In the genomic region with DNA sequence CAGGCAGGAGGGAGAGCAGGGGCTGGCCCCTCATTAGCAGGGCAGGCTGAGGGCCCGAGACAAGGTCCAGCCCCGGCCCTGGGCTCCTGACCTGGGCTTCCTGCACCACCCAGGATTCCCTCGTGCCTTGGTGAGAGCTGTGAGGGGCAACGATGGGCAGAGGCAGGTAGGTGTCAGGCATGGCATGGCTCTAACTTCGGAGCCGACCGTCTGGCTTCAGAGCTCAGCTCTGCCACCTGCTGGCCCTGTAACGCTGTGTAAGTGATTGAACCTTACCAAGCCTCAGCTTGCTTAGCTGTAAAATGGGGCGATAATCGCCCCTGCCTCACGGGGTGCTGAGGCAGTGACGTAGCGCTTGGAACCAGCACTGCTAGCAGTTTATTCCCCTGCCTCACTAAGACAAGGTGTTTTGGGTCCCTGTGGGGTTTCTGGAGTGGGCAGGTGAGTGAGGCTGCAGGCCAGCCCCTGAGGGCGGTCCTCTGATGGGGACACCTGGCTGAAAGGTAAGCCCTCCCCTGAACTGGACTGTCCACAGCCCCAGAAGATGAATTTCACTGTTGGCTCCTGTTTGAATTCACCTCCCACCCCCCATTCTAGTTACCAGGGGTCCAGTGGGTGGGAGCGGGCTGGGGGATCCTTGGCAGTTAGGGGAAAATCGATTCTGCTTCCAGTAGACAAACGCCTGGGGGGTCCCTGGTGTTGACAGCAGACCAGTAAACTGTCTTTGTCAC, we compare ENCODE assay signal across 9 cellular contexts.
DNase-seq lines count a peak whose midpoint lies in the region; ATAC-seq and TF ChIP-seq lines count a peak whose summit lies in the region.
"Had no signal": no experiment of that assay in that cellular context is flagged by ENCODE, and none has a peak within 500 bp of the region (broad histone marks: within the 10 kb centered on the region; RNA-seq: fewer than 3 reads in every experiment).

No MANE protein-coding gene starts in this region.

- no peak overlapping the region for H3K4me3 ChIP-seq in esophagus muscularis mucosa
- H3K4me3 ChIP-seq in parathyroid adenoma (ENCODE audit: low read depth, low read length): no peak overlapping the region
- H3K4me3 ChIP-seq: SK-N-MC had no signal

- TF ChIP-seq CTCF in esophagus muscularis mucosa (IDR thresholded peaks at IDR 0.05): peak; percentile 40 to 52 (median 47)
- peak; percentile 44 for TF ChIP-seq CTCF in parathyroid adenoma (IDR thresholded peaks at IDR 0.05)

- H3K27me3 ChIP-seq in esophagus muscularis mucosa (no peaks in the 10 kb centered on the region), parathyroid adenoma (ENCODE audit: control insufficient read depth, insufficient read depth, low read length) (no peaks in the 10 kb centered on the region)

- no peaks in the 10 kb centered on the region for H3K36me3 ChIP-seq in esophagus muscularis mucosa
- no peaks in the 10 kb centered on the region for H3K36me3 ChIP-seq in parathyroid adenoma (ENCODE audit: control insufficient read depth, insufficient read depth, low read length)

- peak; percentile 47 for DNase-seq in Daoy (ENCODE audit: low read depth)
- DNase-seq in KBM-7: peak; percentile 51
- peak; percentile 32 to 42 for DNase-seq in activated CD4-positive, alpha-beta T cell treated with anti-CD3 and anti-CD28 coated beads, Interleukin-2, amount 50 U/mL, for 4 hours
- DNase-seq in esophagus muscularis mucosa (ENCODE audit: extremely low spot score): no peak

- no peak overlapping the region for H3K9ac ChIP-seq in parathyroid adenoma

- H3K4me2 ChIP-seq in parathyroid adenoma (ENCODE audit: low read length): no peak overlapping the region

- H3K9me3 ChIP-seq in esophagus muscularis mucosa (no peaks in the 10 kb centered on the region), parathyroid adenoma (ENCODE audit: control insufficient read depth, low read length) (no peaks in the 10 kb centered on the region)

- no peak for ATAC-seq in HG02852 (IDR thresholded peaks at IDR 0.05; ENCODE audit: unreplicated experiment)
- no peak for ATAC-seq in HG03097 (IDR thresholded peaks at IDR 0.05; ENCODE audit: low FRiP score, unreplicated experiment)
- no peak for ATAC-seq in GM21423 (IDR thresholded peaks at IDR 0.05; ENCODE audit: unreplicated experiment)

- in situ Hi-C loops in KBM-7 (cut with MboI; ENCODE audit: low pct_unique_long_range_greater_than_20kb, low sequenced_read_pairs): no loop called here

- H2AFZ ChIP-seq in parathyroid adenoma: no peak overlapping the region

- peaks cover 4% of the 10 kb centered on the region for H3K79me2 ChIP-seq in parathyroid adenoma

- intact Hi-C loops in esophagus muscularis mucosa (cut with DNase I): no loop called here

- H3K27ac ChIP-seq in esophagus muscularis mucosa (replicated peaks in 1 of 4) (no peak overlapping the region), parathyroid adenoma (no peak overlapping the region)
- H3K27ac ChIP-seq: SK-N-MC had no signal

- TF ChIP-seq POLR2A in esophagus muscularis mucosa (IDR thresholded peaks at IDR 0.05; ENCODE audit: low read depth): no peak

- 78% methylated on average over 7 of the region's 17 CpGs for WGBS in esophagus muscularis mucosa

- TF ChIP-seq EP300 in esophagus muscularis mucosa (IDR thresholded peaks at IDR 0.05): no peak

- H3K4me1 ChIP-seq in esophagus muscularis mucosa (peaks cover 3 to 18% (median 15%) of the 10 kb centered on the region in 4 donors), parathyroid adenoma (no peaks in the 10 kb centered on the region)
